Comparison of ENCODE assay signal across 1 cellular context in the genomic region with DNA sequence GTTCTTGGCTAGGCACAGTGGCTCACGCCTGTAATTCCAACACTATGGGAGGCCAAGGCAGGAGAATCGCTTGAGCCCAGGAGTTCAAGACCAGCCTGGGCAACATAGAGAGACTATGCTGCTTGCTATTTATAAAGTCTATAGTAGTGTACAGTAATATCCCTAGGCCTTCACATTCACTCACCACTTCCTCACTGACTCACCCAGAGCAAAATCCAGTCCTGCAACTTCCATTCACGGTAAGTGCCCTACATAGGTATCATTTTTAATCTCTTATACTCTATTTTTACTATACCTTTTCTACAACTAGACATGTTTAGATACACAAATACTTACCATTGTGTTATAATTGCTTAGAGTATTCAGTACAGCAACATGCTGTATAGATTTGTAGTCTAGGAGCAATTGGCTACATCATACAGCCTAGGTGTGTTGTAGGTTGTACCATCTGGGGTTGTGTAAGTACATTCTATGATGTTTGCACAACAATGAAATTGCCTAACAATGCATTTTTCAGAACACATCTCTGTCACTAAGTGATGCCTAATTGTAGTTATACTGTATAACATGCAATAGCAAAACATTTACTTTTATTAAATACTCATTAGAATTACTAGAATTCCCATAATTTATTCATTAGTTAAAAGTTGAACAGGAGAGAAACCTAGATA.
TF ChIP-seq lines count a peak whose summit lies in the region.

No MANE protein-coding gene starts in this region.

TF ChIP-seq in endothelial cell of umbilical vein, 7 proteins besides CTCF, POLR2A, EP300 and RAD21:
- TF ChIP-seq EZH2 (IDR thresholded peaks at IDR 0.05; ENCODE audit: borderline replicate concordance, low read depth, low read length, severe bottlenecking) (no peak), FOS (IDR thresholded peaks at IDR 0.05; ENCODE audit: borderline replicate concordance, insufficient read depth, low read length) (peak; percentile 15), GATA2 (IDR thresholded peaks at IDR 0.05; ENCODE audit: insufficient read depth, insufficient read length, low read depth, low read length) (no peak), MAX (IDR thresholded peaks at IDR 0.05; ENCODE audit: insufficient read depth, insufficient read length) (no peak)
